ENCODE assay signal across 8 cellular contexts in genomic region chr18:63366270-63366990, GRCh38.
A peak's percentile ranks its signal among the peaks of the same experiment; 100 is the strongest.
DNase-seq lines count a peak whose midpoint lies in the region; ATAC-seq lines count a peak whose summit lies in the region.

No MANE protein-coding gene starts in this region.

- ATAC-seq in HG02938 (IDR thresholded peaks at IDR 0.05; ENCODE audit: unreplicated experiment), result peak; percentile 31

- H3K36me3 ChIP-seq in mucosa of stomach (ENCODE audit: control insufficient read depth, insufficient read depth, low read length), result no peaks in the 10 kb centered on the region

- DNase-seq in NK-92 treated with Interleukin-12 subunit alpha and Interleukin-12 subunit beta, amount 100 ng/mL, for 24 hours (lab: John Stamatoyannopoulos, UW), result peak; percentile 17
- DNase-seq in NK-92 (lab: John Stamatoyannopoulos, UW; ENCODE audit: unreplicated experiment), result no peak
- peak; percentile 55 for DNase-seq in NCI-H510A (lab: John Stamatoyannopoulos, UW)
- peak; percentile 70 for DNase-seq in activated CD8-positive, alpha-beta memory T cell treated with anti-CD3 and anti-CD28 coated beads, Interleukin-2, amount 50 U/mL, for 4 hours
- DNase-seq in epidermal melanocyte (ENCODE audit: insufficient read length, low spot score), result peak; percentile 19
- DNase-seq in stimulated activated CD8-positive, alpha-beta memory T cell treated with anti-CD3 and anti-CD28 coated beads, Interleukin-4, amount 100 ng/mL, for 4 hours (ENCODE audit: low read depth in 2 of 2, low spot score in 1 of 2), result peak; percentile 32 to 47

- no peaks in the 10 kb centered on the region for H3K4me1 ChIP-seq in mucosa of stomach (ENCODE audit: control insufficient read depth, insufficient read depth, low read length)

- peak overlapping the region; percentile 48 for H3K4me3 ChIP-seq in mucosa of stomach (ENCODE audit: low read length)

- no peaks in the 10 kb centered on the region for H3K9me3 ChIP-seq in mucosa of stomach (ENCODE audit: control insufficient read depth, low read length)

- H3K27me3 ChIP-seq in mucosa of stomach (ENCODE audit: control insufficient read depth, insufficient read depth, low read length), result no peaks in the 10 kb centered on the region

- peak overlapping the region; percentile 80 for H3K9ac ChIP-seq in mucosa of stomach (ENCODE audit: low read length)
